Comparison of ENCODE assay signal across 8 cellular contexts in the genomic region with DNA sequence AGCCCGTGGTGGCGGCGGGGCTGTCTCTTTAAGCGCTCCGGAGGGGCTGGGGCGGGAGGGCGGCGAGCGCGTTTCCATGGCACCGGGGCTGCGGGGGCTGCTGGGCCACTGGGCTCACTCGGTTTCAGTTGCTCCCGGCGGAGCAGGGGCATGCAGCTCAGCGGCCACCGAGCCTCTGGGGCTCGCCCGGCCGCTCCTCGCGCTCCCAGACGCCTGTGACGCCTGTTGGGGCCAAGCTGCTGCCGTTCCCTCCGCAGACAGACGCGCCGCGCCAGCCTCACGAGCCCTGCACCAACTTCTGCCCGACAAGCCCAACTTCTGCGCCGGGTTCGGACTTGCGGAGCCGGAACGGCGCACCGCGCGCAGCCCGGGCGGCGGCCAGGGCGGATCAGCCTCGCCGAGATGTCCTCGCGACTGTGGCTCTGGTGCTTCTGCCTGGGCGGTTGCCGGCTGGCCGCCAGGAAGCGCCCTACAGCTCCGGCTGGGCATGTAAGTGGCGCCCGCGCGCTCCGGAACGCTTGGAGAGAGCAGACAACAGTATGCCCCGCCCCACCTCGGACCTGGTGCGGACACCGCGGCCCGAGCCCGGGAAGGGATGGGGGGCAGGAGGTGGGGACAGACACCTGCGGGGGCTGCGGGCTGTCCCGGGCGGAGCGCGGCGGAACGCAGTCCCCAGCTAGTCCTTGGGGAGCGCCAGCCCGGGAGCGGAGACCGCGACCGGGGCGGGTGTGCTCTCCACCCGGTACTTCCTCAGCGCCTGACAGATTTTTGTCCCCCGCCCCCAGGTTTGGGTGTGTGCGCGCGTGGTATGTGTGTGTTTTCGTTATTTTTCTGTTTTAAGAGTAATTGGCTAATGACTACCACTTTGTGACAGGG.
DNase-seq lines count a peak whose midpoint lies in the region; ATAC-seq, FAIRE-seq and TF ChIP-seq lines count a peak whose summit lies in the region.

No MANE protein-coding gene starts in this region.

- H3K9me2 ChIP-seq in SK-N-SH = no peaks in the 10 kb centered on the region

- H3K27me3 Mint-ChIP-seq in stimulated activated naive CD8-positive, alpha-beta T cell treated with anti-CD3 and anti-CD28 coated beads, Interleukin-15, amount 100 ng/mL, for 72 hours = peaks cover 61% of the 10 kb centered on the region

- no peaks in the 10 kb centered on the region for H3K36me3 ChIP-seq in HEK293 (ENCODE audit: control insufficient read depth in 2 of 2, insufficient read depth in 1 of 2, low read length in 2 of 2)
- H3K36me3 ChIP-seq in SK-N-SH (replicated peaks in 1 of 2; ENCODE audit: control insufficient read depth in 1 of 2, insufficient read depth in 2 of 2, low read length in 1 of 2) = no peaks in the 10 kb centered on the region
- no peaks in the 10 kb centered on the region for H3K36me3 ChIP-seq in HepG2 (replicated peaks in 1 of 2; ENCODE audit: control insufficient read depth in 1 of 2, insufficient read depth in 2 of 2, low read length in 2 of 2)

- H3K27ac Mint-ChIP-seq in stimulated activated naive CD8-positive, alpha-beta T cell treated with anti-CD3 and anti-CD28 coated beads, Interleukin-15, amount 100 ng/mL, for 72 hours = no peak overlapping the region

- CTCF ChIA-PET in A549 (lab: Yijun Ruan, JAX) (interaction anchor here (0.9 to 1.3 kb wide), 3 partner anchors 597 to 598 kb away, joined by 3 read pairs; no protein-coding TSS in a partner anchor), HEK293 (lab: Yijun Ruan, JAX) (interaction anchor here (0.7 to 1.2 kb wide), 2 partner anchors 613 to 1637 kb away, joined by 3 to 4 read pairs; no protein-coding TSS in a partner anchor), SK-N-SH (lab: Yijun Ruan, JAX) (interaction anchor here (0.8 to 3.7 kb wide), 8 partner anchors 10 to 598 kb away, joined by 3 to 20 read pairs (median 4); no protein-coding TSS in a partner anchor), HepG2 (lab: Yijun Ruan, JAX; ENCODE audit: low intra/inter-chr PET ratio, low total read pairs) (no interaction called here)

- H2AFZ ChIP-seq in SK-N-SH (ENCODE audit: low read depth) (peak overlapping the region; percentile 29; the same call in 1 of the 2 replicates), HepG2 (ENCODE audit: low read length) (no peak overlapping the region)

- peak overlapping the region; percentile 99 for H3K4me2 ChIP-seq in A549
- H3K4me2 ChIP-seq in SK-N-SH = peak overlapping the region; percentile 94
- peak overlapping the region; percentile 86 for H3K4me2 ChIP-seq in HepG2 (ENCODE audit: low read depth, low read length)

- H3K4me3 Mint-ChIP-seq in stimulated activated naive CD8-positive, alpha-beta T cell treated with anti-CD3 and anti-CD28 coated beads, Interleukin-15, amount 100 ng/mL, for 72 hours = peak overlapping the region; percentile 67 to 75

- in situ Hi-C loops in HepG2 (cut with HindIII; ENCODE audit: extremely low pct_ligation_motif_present, low pct_unique_long_range_greater_than_20kb) = no loop called here

- WGBS in A549 (ENCODE audit: missing lambda C conversion rate) = 3% methylated on average over 4 of the region's 90 CpGs
- WGBS in SK-N-SH (ENCODE audit: low lambda C conversion rate) = 0% methylated on average over 7 of the region's 90 CpGs
- 2% methylated on average over 9 of the region's 90 CpGs for WGBS in HepG2 (ENCODE audit: low lambda C conversion rate)

- no peak for FAIRE-seq in A549 (lab: Jason Lieb, UNC)
- FAIRE-seq in HepG2 (lab: Jason Lieb, UNC) = no peak

- H3F3A ChIP-seq in SK-N-SH (replicated peaks; ENCODE audit: insufficient read depth) = peaks cover 3% of the 10 kb centered on the region

- H3K79me2 ChIP-seq in SK-N-SH (ENCODE audit: insufficient read depth) (no peaks in the 10 kb centered on the region), HepG2 (ENCODE audit: insufficient read depth, low read length) (no peaks in the 10 kb centered on the region)

- H3K4me1 Mint-ChIP-seq in stimulated activated naive CD8-positive, alpha-beta T cell treated with anti-CD3 and anti-CD28 coated beads, Interleukin-15, amount 100 ng/mL, for 72 hours = peaks cover 18% of the 10 kb centered on the region

- H3K9me3 ChIP-seq in A549 (no peaks in the 10 kb centered on the region), HEK293 (ENCODE audit: control insufficient read depth, insufficient read depth, low read depth, low read length) (no peaks in the 10 kb centered on the region), SK-N-SH (no peaks in the 10 kb centered on the region), HepG2 (ENCODE audit: low read length) (no peaks in the 10 kb centered on the region)

- POLR2A ChIA-PET in A549 (lab: Yijun Ruan, JAX) = no interaction called here
- POLR2A ChIA-PET in HEK293 (lab: Yijun Ruan, JAX) = interaction anchor here (0.7 to 2.7 kb wide), 11 partner anchors 10 to 368 kb away, joined by 3 to 8 read pairs (median 3); no protein-coding TSS in a partner anchor
- POLR2A ChIA-PET in SK-N-SH (lab: Yijun Ruan, JAX) = interaction anchor here (1.0 to 1.2 kb wide), 2 partner anchors 33 to 40 kb away, joined by 3 to 4 read pairs; no protein-coding TSS in a partner anchor
- POLR2A ChIA-PET in HepG2 (lab: Yijun Ruan, JAX) = no interaction called here

- peak; percentile 24; the same call in 2 of the 3 replicates for TF ChIP-seq CTCF in A549 (IDR thresholded peaks at IDR 0.05)
- peak; percentile 49 for TF ChIP-seq CTCF in GM12865 (IDR thresholded peaks at IDR 0.05; ENCODE audit: insufficient read depth, low read depth, low read length, missing control alignments)
- TF ChIP-seq CTCF in HEK293 (tag by site-specific recombination; IDR thresholded peaks at IDR 0.05) = peak; percentile 92
- peak; percentile 44 for TF ChIP-seq CTCF in SK-N-SH (IDR thresholded peaks at IDR 0.05)
- TF ChIP-seq CTCF in HepG2 (CRISPR knock-in tag; IDR thresholded peaks at IDR 0.05) = peak; percentile 79

- peaks cover 9% of the 10 kb centered on the region for H3K4me1 ChIP-seq in A549
- H3K4me1 ChIP-seq in HEK293 (ENCODE audit: control insufficient read depth, insufficient read depth, low read length) = no peaks in the 10 kb centered on the region
- H3K4me1 ChIP-seq in SK-N-SH (ENCODE audit: control insufficient read depth in 1 of 2, insufficient read depth in 2 of 2, low read depth in 1 of 2, low read length in 1 of 2) = peaks cover 0 to 2% of the 10 kb centered on the region in 2 experiments; a peak in 1 of 4 replicates
- peaks cover 18% of the 10 kb centered on the region for H3K4me1 ChIP-seq in HepG2 (ENCODE audit: insufficient read depth, low read length)

- peak overlapping the region; percentile 50 for H3K4me3 ChIP-seq in A549
- peak overlapping the region; percentile 77 for H3K4me3 ChIP-seq in GM12865 (ENCODE audit: low read depth, low read length)
- H3K4me3 ChIP-seq in HEK293 (ENCODE audit: low read depth, low read length) = peak overlapping the region; percentile 78
- peak overlapping the region; percentile 55 to 68 for H3K4me3 ChIP-seq in SK-N-SH (ENCODE audit: low read depth in 2 of 2, low read length in 1 of 2)
- H3K4me3 ChIP-seq in HepG2 (replicated peaks in 1 of 3; ENCODE audit: insufficient read depth in 1 of 3, low read depth in 2 of 3, low read length in 3 of 3) = peak overlapping the region; percentile 34 to 73 (median 43); a peak in 5 of 6 replicates

- TF ChIP-seq RAD21 in A549 (conservative IDR thresholded peaks at IDR 0.05 in 1 of 2, IDR thresholded peaks at IDR 0.05 in 1 of 2) = 0 out of 5 replicates have a peak, but pooled peaks of 1 of the 2 experiments have one; percentile 17
- TF ChIP-seq RAD21 in SK-N-SH (IDR thresholded peaks at IDR 0.05; ENCODE audit: low read length) = peak; percentile 47
- peak; percentile 69 for TF ChIP-seq RAD21 in HepG2 (CRISPR knock-in tag; IDR thresholded peaks at IDR 0.05)

- H4K20me1 ChIP-seq in SK-N-SH (ENCODE audit: insufficient read depth) (no peaks in the 10 kb centered on the region), HepG2 (ENCODE audit: insufficient read depth, low read length) (no peaks in the 10 kb centered on the region)

- BruUV-seq in HepG2 (replicated peaks; lab: Mats Ljungman, UMichigan) = no TSS peak

- TF ChIP-seq EP300 in A549 (IDR thresholded peaks at IDR 0.05) (no peak), SK-N-SH (IDR thresholded peaks at IDR 0.05; ENCODE audit: borderline replicate concordance in 1 of 2, low read depth in 1 of 2, low read length in 1 of 2) (no peak), HepG2 (IDR thresholded peaks at IDR 0.05; ENCODE audit: low read depth in 2 of 2, low read length in 2 of 2) (no peak), HepG2 (CRISPR knock-in tag; IDR thresholded peaks at IDR 0.05; ENCODE audit: borderline replicate concordance) (no peak)

- peak; percentile 98 for ATAC-seq in A549
- peak; percentile 99 for ATAC-seq in HepG2
- ATAC-seq in stimulated activated naive CD8-positive, alpha-beta T cell treated with anti-CD3 and anti-CD28 coated beads, Interleukin-15, amount 100 ng/mL, for 72 hours = peak; percentile 85

- H3K27me3 ChIP-seq in SK-N-SH (ENCODE audit: insufficient read depth) (peaks cover 28% of the 10 kb centered on the region), HepG2 (ENCODE audit: control insufficient read depth in 1 of 2, insufficient read depth in 2 of 2, low read length in 2 of 2) (peaks cover 0 to 24% of the 10 kb centered on the region in 2 experiments; a peak in 3 of 5 replicates)

- H3K27ac ChIP-seq in A549 (peak overlapping the region in 1 of 2 experiments; percentile 68; a peak in 3 of 6 replicates), HEK293 (ENCODE audit: extremely low read depth, low read depth, low read length) (peak overlapping the region; percentile 96), SK-N-SH (ENCODE audit: low read depth in 2 of 2, low read length in 1 of 2) (peak overlapping the region in 1 of 2 experiments; percentile 79; a peak in 2 of 4 replicates), HepG2 (ENCODE audit: extremely low read length, insufficient read depth, low read length) (no peak overlapping the region)

- TF ChIP-seq POLR2A in A549 (IDR thresholded peaks at IDR 0.05; ENCODE audit: low read length) (no peak), HepG2 (IDR thresholded peaks at IDR 0.05; ENCODE audit: insufficient read depth in 1 of 2, low read depth in 2 of 2, low read length in 2 of 2) (no peak)

- DNase-seq in A549 (ENCODE audit: low read depth in 1 of 2, low spot score in 1 of 2) = peak; percentile 34 to 80
- DNase-seq in GM12865 (ENCODE audit: low read depth) = peak; percentile 92
- peak; percentile 74 for DNase-seq in M059J (ENCODE audit: low read depth)
- DNase-seq in SK-N-SH = peak; percentile 89
- DNase-seq in dermis microvascular lymphatic vessel endothelial cell (ENCODE audit: low read depth in 2 of 2) = peak; percentile 34 to 75
- DNase-seq in HepG2 (ENCODE audit: low spot score) = peak; percentile 54
- DNase-seq in stimulated activated naive CD8-positive, alpha-beta T cell treated with anti-CD3 and anti-CD28 coated beads, Interleukin-15, amount 100 ng/mL, for 72 hours = peak; percentile 30 to 39

- H3K9ac ChIP-seq in SK-N-SH (no peak overlapping the region), HepG2 (ENCODE audit: insufficient read depth, low read depth, low read length) (no peak overlapping the region)

- intact Hi-C loops in HepG2 (cut with micrococcal nuclease; ENCODE audit: unreplicated experiment) = loop anchor here (2.0 kb wide), 1 partner anchor 371 kb away; no protein-coding TSS in a partner anchor

- no peaks in the 10 kb centered on the region for H3K9me3 Mint-ChIP-seq in stimulated activated naive CD8-positive, alpha-beta T cell treated with anti-CD3 and anti-CD28 coated beads, Interleukin-15, amount 100 ng/mL, for 72 hours

TF ChIP-seq in HepG2, 621 proteins besides CTCF, POLR2A, EP300 and RAD21 (continues in another document):
- no peak for TF ChIP-seq ZKSCAN8 (CRISPR knock-in tag; IDR thresholded peaks at IDR 0.05; ENCODE audit: borderline replicate concordance)

Comparison
In these comparisons a context has a peak if more than half of its experiments do, and no peak if none do; other contexts are left out.
1. DNase-seq: peak in every context shown above with its lines; median percentile 92 in GM12865; 89 in SK-N-SH; 74 in M059J; 57 in A549; 54 in dermis microvascular lymphatic vessel endothelial cell; 54 in HepG2; 34 in stimulated activated naive CD8-positive, alpha-beta T cell treated with anti-CD3 and anti-CD28 coated beads, Interleukin-15, amount 100 ng/mL, for 72 hours.
2. CTCF ChIP-seq: peak in every context shown above with its lines; median percentile 92 in HEK293; 79 in HepG2; 49 in GM12865; 44 in SK-N-SH; 24 in A549.
3. POLR2A ChIA-PET loops: an anchor here in HEK293 (0.7 to 2.7 kb wide) and SK-N-SH (1.0 to 1.2 kb wide); none called in A549 and HepG2.